Comparison of ENCODE assay signal across 8 cellular contexts in genomic region chr1:167650266-167651160, GRCh38. TPM values are rescaled to one million over a fixed set of nuclear protein-coding genes. Genes with fewer than 3 reads are reported as not detected.
DNase-seq lines count a peak whose midpoint lies in the region; ATAC-seq and TF ChIP-seq lines count a peak whose summit lies in the region.

No MANE protein-coding gene starts in this region.

- H3K27ac ChIP-seq in BLaER1 (peak overlapping the region; percentile 83), upper lobe of right lung (no peak overlapping the region)

- TF ChIP-seq CTCF in endothelial cell (IDR thresholded peaks at IDR 0.05; ENCODE audit: unreplicated experiment) (no peak), upper lobe of right lung (IDR thresholded peaks at IDR 0.05) (no peak)

- H3K4me1 ChIP-seq in BLaER1 (peaks cover 100% of the 10 kb centered on the region), upper lobe of right lung (peaks cover 36% of the 10 kb centered on the region)

- H3K4me2 ChIP-seq in BLaER1 = peak overlapping the region; percentile 80

- H3K4me1 Mint-ChIP-seq in endothelial cell (ENCODE audit: unreplicated experiment) = peaks cover 71% of the 10 kb centered on the region

- ATAC-seq in GM19467 (IDR thresholded peaks at IDR 0.05; ENCODE audit: unreplicated experiment) (peak; percentile 65), upper lobe of right lung (peak; percentile 23)

- H3K4me3 ChIP-seq in BLaER1 (peak overlapping the region; percentile 32; the same call in 1 of the 2 replicates), upper lobe of right lung (no peak overlapping the region)

- peaks cover 11% of the 10 kb centered on the region for H3K27me3 Mint-ChIP-seq in endothelial cell (ENCODE audit: unreplicated experiment)

- H3K9me3 ChIP-seq in BLaER1 (no peaks in the 10 kb centered on the region), upper lobe of right lung (no peaks in the 10 kb centered on the region)

- peaks cover 19% of the 10 kb centered on the region for H3K36me3 Mint-ChIP-seq in endothelial cell (ENCODE audit: low read depth, unreplicated experiment)

- H3K9ac ChIP-seq in BLaER1 = peak overlapping the region; percentile 54

- H3K9me3 Mint-ChIP-seq in endothelial cell (ENCODE audit: unreplicated experiment) = no peaks in the 10 kb centered on the region

- H3K36me3 ChIP-seq in BLaER1 (peaks cover 72% of the 10 kb centered on the region), upper lobe of right lung (no peaks in the 10 kb centered on the region)

- intact Hi-C loops in upper lobe of right lung (cut with DNase I) = no loop called here

- H3K4me3 Mint-ChIP-seq in endothelial cell (ENCODE audit: unreplicated experiment) = no peak overlapping the region

- H3K27me3 ChIP-seq in BLaER1 (no peaks in the 10 kb centered on the region), upper lobe of right lung (no peaks in the 10 kb centered on the region)

- peaks cover 100% of the 10 kb centered on the region for H4K20me1 ChIP-seq in BLaER1

- H3K27ac Mint-ChIP-seq in endothelial cell (ENCODE audit: unreplicated experiment) = peak overlapping the region; percentile 80

- DNase-seq in Kasumi-1 (lab: John Stamatoyannopoulos, UW) = peak; percentile 59 to 73
- no peak for DNase-seq in endothelial cell (ENCODE audit: low spot score)
- no peak for DNase-seq in upper lobe of right lung
- DNase-seq in NCI-H1694 treated with DMSO at 0.1 percent for 48 hours (lab: John Stamatoyannopoulos, UW) = no peak
- no peak for DNase-seq in NCI-H2196 treated with DMSO at 0.1 percent for 48 hours (lab: John Stamatoyannopoulos, UW; ENCODE audit: unreplicated experiment)
- DNase-seq in AG08395 (ENCODE audit: low spot score) = no peak

RNA-seq across cellular contexts. Expression of gene RCSD1, which starts 20.5 kb away (rescaled TPM):
- total RNA-seq in endothelial cell (ENCODE audit: unreplicated experiment) = 39.5 TPM
- total RNA-seq in upper lobe of right lung = 14.8 TPM

Comparison
In these comparisons a context has a peak if more than half of its experiments do, and no peak if none do; other contexts are left out.
1. DNase-seq: peak in Kasumi-1 (2 of 2); none in endothelial cell (single experiment), upper lobe of right lung (single experiment), NCI-H1694 treated with DMSO at 0.1 percent for 48 hours (single experiment), NCI-H2196 treated with DMSO at 0.1 percent for 48 hours (single experiment) and AG08395 (single experiment).